ENCODE assay signal across 9 cellular contexts in genomic region chr5:181187500-181188213, GRCh38. TPM values are rescaled to one million over a fixed set of nuclear protein-coding genes. Genes with fewer than 3 reads are reported as not detected.
DNase-seq lines count a peak whose midpoint lies in the region; TF ChIP-seq lines count a peak whose summit lies in the region.
"Had no signal": no experiment of that assay in that cellular context is flagged by ENCODE, and none has a peak within 500 bp of the region (broad histone marks: within the 10 kb centered on the region; RNA-seq: fewer than 3 reads in every experiment).

No MANE protein-coding gene starts in this region.

- DNase-seq in CD1c-positive myeloid dendritic cell (ENCODE audit: extremely low spot score) (peak; percentile 42), MG63 (peak; percentile 90), ascending aorta (ENCODE audit: low spot score in 2 of 2) (peak in 1 of 2 donors; percentile 93), NCI-H2196 (lab: John Stamatoyannopoulos, UW; ENCODE audit: unreplicated experiment) (no peak), NCI-H1436 (lab: John Stamatoyannopoulos, UW) (no peak), kidney glomerular epithelial cell (lab: John Stamatoyannopoulos, UW) (no peak)

- TF ChIP-seq CTCF in ascending aorta (IDR thresholded peaks at IDR 0.05) = peak in 1 of 3 experiments; percentile 5

- no peaks in the 10 kb centered on the region; the same call in 1 of the 2 replicates for H3K36me3 ChIP-seq in MG63
- H3K36me3 ChIP-seq in ascending aorta = no peaks in the 10 kb centered on the region

- intact Hi-C loops in ascending aorta (cut with DNase I) = loop anchor here (1.0 to 5.0 kb wide), 3 partner anchors 31 to 75 kb away; partner anchors contain the start of gene TRIM52

- peaks cover 8 to 13% of the 10 kb centered on the region in 2 donors for H3K4me1 ChIP-seq in ascending aorta

- H3K9me3 ChIP-seq in MG63 (no peaks in the 10 kb centered on the region), ascending aorta (no peaks in the 10 kb centered on the region), iPS-18c (ENCODE audit: control insufficient read depth, insufficient read depth, low read length) (no peaks in the 10 kb centered on the region)

- peak overlapping the region; percentile 82 to 88 for H3K27ac ChIP-seq in ascending aorta
- peak overlapping the region in 4 of 21 experiments; percentile 1 to 73 (median 17) for H3K27ac ChIP-seq in skin epidermis

- no peaks in the 10 kb centered on the region for H3K27me3 ChIP-seq in MG63
- H3K27me3 ChIP-seq in ascending aorta = no peaks in the 10 kb centered on the region

- H3K4me3 ChIP-seq in MG63 (peak overlapping the region; percentile 87), ascending aorta (peak overlapping the region; percentile 61 to 84), iPS-18c (ENCODE audit: insufficient read depth, low read depth, low read length) (peak overlapping the region; percentile 65), skin epidermis (peak overlapping the region in 4 of 7 experiments; percentile 60 to 78 (median 70))

RNA-seq across cellular contexts. Expression of gene TRIM7, which starts 17.3 kb away (rescaled TPM):
- 15.6 and 22.6 TPM in 2 replicates for total RNA-seq in MG63 (2014; rRNA removed; shearing (Covaris generic); ENCODE audit: low replicate concordance)
- total RNA-seq in ascending aorta = 6.1 TPM

RNA-seq across cellular contexts. Expression of gene TRIM41, which starts 35.4 kb away (rescaled TPM):
- total RNA-seq in MG63 (2014; rRNA removed; shearing (Covaris generic); ENCODE audit: low replicate concordance) = 31.9 and 43.0 TPM in 2 replicates
- 105 TPM for total RNA-seq in ascending aorta

RNA-seq across cellular contexts. Expression of gene OR2V2, which starts 40.3 kb away (rescaled TPM):
- total RNA-seq in MG63 (2014; rRNA removed; shearing (Covaris generic); ENCODE audit: low replicate concordance) = not detected in 2 replicates
- not detected for total RNA-seq in ascending aorta
- total RNA-seq: temporal lobe had no signal

RNA-seq across cellular contexts. Expression of gene RACK1, which starts 56.0 kb away (rescaled TPM):
- 8,781 and 10,327 TPM in 2 replicates for total RNA-seq in MG63 (2014; rRNA removed; shearing (Covaris generic); ENCODE audit: low replicate concordance)
- 2,870 TPM for total RNA-seq in ascending aorta

RNA-seq across cellular contexts. Expression of gene OR2V1, which starts 56.7 kb away (rescaled TPM):
- not detected in 2 replicates for total RNA-seq in MG63 (2014; rRNA removed; shearing (Covaris generic); ENCODE audit: low replicate concordance)
- total RNA-seq in ascending aorta = not detected
- total RNA-seq: temporal lobe had no signal

Comparison
In these comparisons a context has a peak if more than half of its experiments do, and no peak if none do; other contexts are left out.
1. DNase-seq: peak in CD1c-positive myeloid dendritic cell (single experiment) and MG63 (single experiment); none in NCI-H2196 (single experiment), NCI-H1436 (single experiment) and kidney glomerular epithelial cell (single experiment).
2. Peak in every context shown above with its lines, with median percentiles within 50 percentile points of each other: H3K4me3 ChIP-seq.